8 cellular contexts compared by ENCODE assay signal in genomic region chr5:170434953-170435605, GRCh38.
DNase-seq lines count a peak whose midpoint lies in the region; ATAC-seq and TF ChIP-seq lines count a peak whose summit lies in the region.

No MANE protein-coding gene starts in this region.

- DNase-seq in NCI-H82 (lab: John Stamatoyannopoulos, UW) (peak; percentile 48), NCI-H82 treated with DMSO at 0.1 percent for 48 hours (lab: John Stamatoyannopoulos, UW; ENCODE audit: unreplicated experiment) (no peak), NT2/D1 (ENCODE audit: low read depth, low spot score) (peak; percentile 49), fibroblast of peridontal ligament (ENCODE audit: extremely low read depth) (peak; percentile 46), stromal cell of bone marrow (ENCODE audit: low read depth) (peak; percentile 9)
- DNase-seq in activated T-cell treated with anti-CD3 and anti-CD28 coated beads, Interleukin-2, amount 50 U/mL, for 24 hours = peak; percentile 78

- no peaks in the 10 kb centered on the region for H3K9me3 Mint-ChIP-seq in activated T-cell treated with anti-CD3 and anti-CD28 coated beads, Interleukin-2, amount 50 U/mL, for 24 hours
- H3K9me3 Mint-ChIP-seq in nephron = no peaks in the 10 kb centered on the region

- no peaks in the 10 kb centered on the region for H3K36me3 ChIP-seq in NT2/D1 (ENCODE audit: insufficient read depth, insufficient read length, low read length)

- no peaks in the 10 kb centered on the region for H3K4me1 Mint-ChIP-seq in activated T-cell treated with anti-CD3 and anti-CD28 coated beads, Interleukin-2, amount 50 U/mL, for 24 hours (ENCODE audit: low read depth)
- H3K4me1 Mint-ChIP-seq in nephron = peaks cover 20% of the 10 kb centered on the region

- no peaks in the 10 kb centered on the region for H3K36me3 Mint-ChIP-seq in activated T-cell treated with anti-CD3 and anti-CD28 coated beads, Interleukin-2, amount 50 U/mL, for 24 hours (ENCODE audit: low read depth)
- no peaks in the 10 kb centered on the region for H3K36me3 Mint-ChIP-seq in nephron (ENCODE audit: low read depth)

- TF ChIP-seq CTCF in nephron (IDR thresholded peaks at IDR 0.05; ENCODE audit: unreplicated experiment in 3 of 3) = peak; percentile 95 to 99 (median 98)

- H3K27me3 Mint-ChIP-seq in activated T-cell treated with anti-CD3 and anti-CD28 coated beads, Interleukin-2, amount 50 U/mL, for 24 hours = no peaks in the 10 kb centered on the region
- H3K27me3 Mint-ChIP-seq in nephron (ENCODE audit: low read depth) = peaks cover 15% of the 10 kb centered on the region

- no peaks in the 10 kb centered on the region for H3K9me3 ChIP-seq in NT2/D1 (ENCODE audit: insufficient read depth, low read length)

- peak; percentile 86 for ATAC-seq in HG02885 (IDR thresholded peaks at IDR 0.05; ENCODE audit: poor library complexity, unreplicated experiment)

- H3K9ac ChIP-seq in NT2/D1 (ENCODE audit: insufficient read length, low read depth) = peak overlapping the region; percentile 17

- no peak overlapping the region for H3K4me3 Mint-ChIP-seq in activated T-cell treated with anti-CD3 and anti-CD28 coated beads, Interleukin-2, amount 50 U/mL, for 24 hours
- no peak overlapping the region for H3K4me3 Mint-ChIP-seq in nephron

- H3K4me1 ChIP-seq in NT2/D1 (ENCODE audit: insufficient read depth, insufficient read length) = peaks cover 7% of the 10 kb centered on the region

- H3K27me3 ChIP-seq in NT2/D1 (ENCODE audit: insufficient read depth, insufficient read length) = peaks cover 8% of the 10 kb centered on the region

- no peak overlapping the region for H3K27ac Mint-ChIP-seq in activated T-cell treated with anti-CD3 and anti-CD28 coated beads, Interleukin-2, amount 50 U/mL, for 24 hours
- peak overlapping the region in 1 of 3 experiments; percentile 68 for H3K27ac Mint-ChIP-seq in nephron

- no peak overlapping the region for H3K4me3 ChIP-seq in NT2/D1 (ENCODE audit: insufficient read length, low read depth)
